In the genomic region with DNA sequence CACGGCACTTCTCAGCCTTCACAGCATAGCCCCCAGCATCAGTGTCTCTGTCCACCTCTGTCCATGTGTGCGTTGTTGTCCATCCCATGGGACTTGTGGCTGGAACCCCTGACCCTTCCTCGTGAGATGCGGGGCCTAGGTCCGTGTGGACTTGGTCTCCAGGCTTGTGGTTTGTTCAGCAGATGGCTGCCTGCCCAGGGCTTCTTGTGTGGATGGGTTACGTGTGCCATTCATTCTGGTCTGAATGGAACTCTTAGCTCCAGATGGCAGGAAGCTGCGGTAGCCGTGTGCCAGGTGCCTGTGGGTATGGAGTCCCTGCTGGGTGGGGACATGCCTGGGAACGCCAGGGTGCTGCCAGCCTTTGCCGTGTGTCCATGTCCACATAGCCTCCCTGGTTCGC, we compare ENCODE assay signal across 11 cellular contexts. TPM values are rescaled to one million over a fixed set of nuclear protein-coding genes. Genes with fewer than 3 reads are reported as not detected.
DNase-seq lines count a peak whose midpoint lies in the region; ATAC-seq and TF ChIP-seq lines count a peak whose summit lies in the region.
"Had no signal": no experiment of that assay in that cellular context is flagged by ENCODE, and none has a peak within 500 bp of the region (broad histone marks: within the 10 kb centered on the region; RNA-seq: fewer than 3 reads in every experiment).

No MANE protein-coding gene starts in this region.

- peaks cover 12% of the 10 kb centered on the region for H3K79me1 ChIP-seq in neuronal stem cell (ENCODE audit: low read depth, low read length)

- peak overlapping the region in 1 of 2 donors; percentile 3 for H3K4me3 ChIP-seq in neuronal stem cell (ENCODE audit: low read length in 2 of 2)
- H3K4me3 ChIP-seq: hepatocyte had no signal

- H3K36me3 Mint-ChIP-seq in brain, result peaks cover 24% of the 10 kb centered on the region

- H3K27me3 Mint-ChIP-seq in brain, result no peaks in the 10 kb centered on the region

- H4K91ac ChIP-seq in neuronal stem cell (ENCODE audit: low read depth, low read length, poor library complexity), result no peak overlapping the region

- peaks cover 19 to 74% of the 10 kb centered on the region in 2 donors for H3K36me3 ChIP-seq in neuronal stem cell (replicated peaks in 1 of 2; ENCODE audit: control insufficient read depth in 2 of 2, insufficient read depth in 2 of 2, low read length in 2 of 2)

- peak overlapping the region; percentile 3 for H4K8ac ChIP-seq in neuronal stem cell (ENCODE audit: low read depth, low read length)

- no CpG with 5 or more reads among the region's 11 CpGs for whole genome bisulfite sequencing in neuronal stem cell (ENCODE audit: extremely low coverage in 2 of 2, insufficient read length in 2 of 2, insufficient replicate concordance in 1 of 2), 2 donors

- H3K4ac ChIP-seq in neuronal stem cell (ENCODE audit: low read length), result no peak overlapping the region

- H2BK120ac ChIP-seq in neuronal stem cell (ENCODE audit: low read depth, low read length), result no peak overlapping the region

- H2BK15ac ChIP-seq in neuronal stem cell (ENCODE audit: low read length), result no peak overlapping the region

- H2BK12ac ChIP-seq in neuronal stem cell (ENCODE audit: low read length), result no peak overlapping the region

- no peak overlapping the region for H3K9ac ChIP-seq in neuronal stem cell (ENCODE audit: low read depth, low read length, poor library complexity)

- no peak overlapping the region for H3K4me2 ChIP-seq in neuronal stem cell (ENCODE audit: insufficient read depth, low read length, poor library complexity, severe bottlenecking)
- H3K4me2 ChIP-seq: hepatocyte had no signal

- peak overlapping the region in 3 of 5 experiments; percentile 80 to 89 (median 82) for H3K27ac Mint-ChIP-seq in brain

- no peak overlapping the region for H3K23ac ChIP-seq in neuronal stem cell (ENCODE audit: low read depth, low read length, poor library complexity)

- H2AFZ ChIP-seq in neuronal stem cell (ENCODE audit: low read length), result no peak overlapping the region
- H2AFZ ChIP-seq: hepatocyte had no signal

- H3K27ac ChIP-seq in neuronal stem cell (replicated peaks; ENCODE audit: low read length), result no peak overlapping the region
- H3K27ac ChIP-seq: hepatocyte had no signal

- no peak overlapping the region for H2AK5ac ChIP-seq in neuronal stem cell (ENCODE audit: low read depth, low read length)

- H3K9me3 Mint-ChIP-seq in brain, result no peaks in the 10 kb centered on the region

- peak overlapping the region; percentile 53 for H2BK5ac ChIP-seq in neuronal stem cell (ENCODE audit: low read length)

- H3K18ac ChIP-seq in neuronal stem cell (ENCODE audit: low read length), result no peak overlapping the region

- no peaks in the 10 kb centered on the region for H3K27me3 ChIP-seq in neuronal stem cell (ENCODE audit: control insufficient read depth in 3 of 3, insufficient read depth in 3 of 3, low read depth in 1 of 3, low read length in 3 of 3)
- H3K27me3 ChIP-seq: hepatocyte had no signal

- no peak for TF ChIP-seq CTCF in brain (conservative IDR thresholded peaks at IDR 0.05)

- H3K4me3 Mint-ChIP-seq in brain, result no peak overlapping the region

- DNase-seq in DMS153 (lab: John Stamatoyannopoulos, UW) (peak; percentile 88), NCI-H2081 treated with DMSO at 0.1 percent for 48 hours (lab: John Stamatoyannopoulos, UW) (peak; percentile 61), neuronal stem cell (ENCODE audit: low spot score) (no peak), NCI-H2227 (lab: John Stamatoyannopoulos, UW; ENCODE audit: unreplicated experiment) (no peak)
- DNase-seq: activated naive CD4-positive, alpha-beta T cell treated with Interleukin-2 at 50 U/mL for 16 hours had no signal

- H3K4me1 ChIP-seq in neuronal stem cell (ENCODE audit: control insufficient read depth in 2 of 2, insufficient read depth in 1 of 2, low read depth in 1 of 2, low read length in 2 of 2), result peaks cover 2 to 18% of the 10 kb centered on the region in 2 donors

- no peaks in the 10 kb centered on the region for H3K9me3 ChIP-seq in neuronal stem cell (replicated peaks in 1 of 2; ENCODE audit: control insufficient read depth in 2 of 2, insufficient read depth in 1 of 2, low read depth in 1 of 2, low read length in 2 of 2)

- ATAC-seq in GM18498 (IDR thresholded peaks at IDR 0.05; ENCODE audit: unreplicated experiment) (no peak), GM21529 (IDR thresholded peaks at IDR 0.05; ENCODE audit: unreplicated experiment) (no peak), HG02610 (IDR thresholded peaks at IDR 0.05; ENCODE audit: unreplicated experiment) (no peak)
- ATAC-seq: right cardiac atrium had no signal

- peaks cover 27% of the 10 kb centered on the region for H3K4me1 Mint-ChIP-seq in brain

- H3K14ac ChIP-seq in neuronal stem cell (ENCODE audit: low read length), result no peak overlapping the region

RNA-seq across cellular contexts. Expression of a gene that starts 31.7 kb away (rescaled TPM):
- 78.7 TPM for polyA plus RNA-seq in brain (ENCODE audit: insufficient read depth, low read depth, low replicate concordance)
- 24.6 TPM for polyA plus RNA-seq in neuronal stem cell (2013, experiment 1 of 2)
- polyA plus RNA-seq in neuronal stem cell (2013, experiment 2 of 2), result 25.4 TPM

RNA-seq across cellular contexts. Expression of a gene that starts 37.0 kb away (rescaled TPM):
- polyA plus RNA-seq in brain (ENCODE audit: insufficient read depth, low read depth, low replicate concordance), result 63.1 TPM
- polyA plus RNA-seq in neuronal stem cell (2013, experiment 1 of 2), result 48.7 TPM
- polyA plus RNA-seq in neuronal stem cell (2013, experiment 2 of 2), result 51.0 TPM

RNA-seq across cellular contexts. Expression of a gene that starts 47.0 kb away (rescaled TPM):
- polyA plus RNA-seq in brain (ENCODE audit: insufficient read depth, low read depth, low replicate concordance), result 50.5 TPM
- polyA plus RNA-seq in neuronal stem cell (2013, experiment 1 of 2), result 13.4 TPM
- polyA plus RNA-seq in neuronal stem cell (2013, experiment 2 of 2), result 13.0 TPM

Comparison
In these comparisons a context has a peak if more than half of its experiments do, and no peak if none do; other contexts are left out.
1. DNase-seq: peak in DMS153 (single experiment) and NCI-H2081 treated with DMSO at 0.1 percent for 48 hours (single experiment); none in neuronal stem cell (single experiment) and NCI-H2227 (single experiment).